Comparison of ENCODE assay signal across 10 cellular contexts in the genomic region with DNA sequence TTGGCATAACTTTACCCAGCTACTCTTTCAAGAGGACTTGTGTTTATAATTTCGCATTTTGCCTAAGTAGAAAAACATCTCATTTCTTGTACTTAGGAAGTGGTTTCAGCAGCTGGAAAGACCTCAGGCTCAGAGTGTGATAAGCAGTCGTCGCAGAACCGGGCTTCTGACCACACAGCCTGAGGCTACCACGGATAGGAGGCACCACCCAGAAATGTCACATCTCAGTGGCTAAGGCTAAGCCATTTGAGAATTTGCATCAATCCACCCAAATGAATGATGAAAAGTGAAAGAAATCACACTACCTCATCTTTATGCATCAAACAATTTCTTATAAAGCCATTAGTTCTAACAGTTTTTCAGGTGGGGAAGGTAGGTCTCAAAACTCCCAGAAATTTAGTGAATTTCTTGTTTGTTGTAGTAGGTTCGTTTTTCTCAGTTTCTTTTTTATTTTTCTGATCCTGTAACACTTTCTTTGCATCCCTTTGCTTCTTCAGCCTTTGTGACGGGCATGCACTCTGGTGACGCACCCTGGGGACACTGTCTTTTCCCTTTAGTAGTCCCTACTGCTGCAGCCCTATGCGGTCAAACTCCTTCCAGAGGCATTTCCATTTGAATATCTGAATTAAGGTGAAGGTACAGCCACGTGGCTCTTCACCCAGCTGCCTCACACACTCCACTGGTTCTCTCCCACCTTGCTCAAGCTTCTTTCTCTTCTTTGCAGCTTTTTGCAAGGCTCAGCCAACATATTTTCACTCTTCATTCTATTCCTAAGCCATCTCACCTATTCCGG.
DNase-seq lines count a peak whose midpoint lies in the region; ATAC-seq, FAIRE-seq and TF ChIP-seq lines count a peak whose summit lies in the region.
"Had no signal": no experiment of that assay in that cellular context is flagged by ENCODE, and none has a peak within 500 bp of the region (broad histone marks: within the 10 kb centered on the region; RNA-seq: fewer than 3 reads in every experiment).

No MANE protein-coding gene starts in this region.

- H3K36me3 ChIP-seq in IMR-90 (ENCODE audit: control insufficient read depth, insufficient read depth, low read length) = no peaks in the 10 kb centered on the region
- no peaks in the 10 kb centered on the region for H3K36me3 ChIP-seq in small intestine (ENCODE audit: control insufficient read depth in 2 of 2, insufficient read depth in 2 of 2, low read length in 2 of 2)
- H3K36me3 ChIP-seq: thoracic aorta had no signal

- peak overlapping the region; percentile 48 for H3K27ac Mint-ChIP-seq in activated T-helper 2 cell treated with anti-CD3 and anti-CD28 coated beads, Interferon-gamma antibody, Interleukin-2, Interleukin-4, amounts not matched to agents 10 μg/mL and 5 μg/mL and 100 μg/mL, durations not matched to agents 14 hours and 24 hours and 36 hours

- no peak overlapping the region for H2BK15ac ChIP-seq in IMR-90 (ENCODE audit: low read depth, low read length)

- H2BK5ac ChIP-seq in IMR-90 (ENCODE audit: low read depth, low read length, poor library complexity, severe bottlenecking) = no peak overlapping the region

- POLR2A ChIA-PET in IMR-90 (lab: Charles Lee; ENCODE audit: unreplicated experiment) = no interaction called here

- H2BK20ac ChIP-seq in IMR-90 (ENCODE audit: low read depth, low read length) = no peak overlapping the region

- H3K4me2 ChIP-seq in IMR-90 (ENCODE audit: low read depth, low read length) = peak overlapping the region; percentile 21; the same call in 1 of the 2 replicates

- H3K9me3 Mint-ChIP-seq in activated T-helper 2 cell treated with anti-CD3 and anti-CD28 coated beads, Interferon-gamma antibody, Interleukin-2, Interleukin-4, amounts not matched to agents 10 μg/mL and 5 μg/mL and 100 μg/mL, durations not matched to agents 14 hours and 24 hours and 36 hours = no peaks in the 10 kb centered on the region

- peaks cover 75% of the 10 kb centered on the region for H3K4me1 Mint-ChIP-seq in activated T-helper 2 cell treated with anti-CD3 and anti-CD28 coated beads, Interferon-gamma antibody, Interleukin-2, Interleukin-4, amounts not matched to agents 10 μg/mL and 5 μg/mL and 100 μg/mL, durations not matched to agents 14 hours and 24 hours and 36 hours (ENCODE audit: low read depth)

- peak overlapping the region; percentile 50 for H3K4me3 Mint-ChIP-seq in activated T-helper 2 cell treated with anti-CD3 and anti-CD28 coated beads, Interferon-gamma antibody, Interleukin-2, Interleukin-4, amounts not matched to agents 10 μg/mL and 5 μg/mL and 100 μg/mL, durations not matched to agents 14 hours and 24 hours and 36 hours (ENCODE audit: low read depth)

- H3K9me3 ChIP-seq in IMR-90 (ENCODE audit: control insufficient read depth, insufficient read depth, low read length) (no peaks in the 10 kb centered on the region), small intestine (ENCODE audit: control insufficient read depth, low read depth) (no peaks in the 10 kb centered on the region)
- H3K9me3 ChIP-seq: thoracic aorta had no signal

- peaks cover 23% of the 10 kb centered on the region for H3K27me3 ChIP-seq in IMR-90 (ENCODE audit: control insufficient read depth, insufficient read depth, low read length)
- H3K27me3 ChIP-seq in small intestine (ENCODE audit: control insufficient read depth in 2 of 2, insufficient read depth in 2 of 2, low read length in 2 of 2) = no peaks in the 10 kb centered on the region

- WGBS in IMR-90 (ENCODE audit: extremely low coverage in 2 of 2, insufficient read length in 1 of 2), 2 experiments = 55% methylated on average over 2 of the region's 11 CpGs; no CpG with 5 or more reads in 1 of the 2 experiments
- 46 to 55% (median 50%) methylated on average over 11 of the region's 11 CpGs for WGBS in small intestine, 3 donors

- no peak overlapping the region for H3K27ac ChIP-seq in IMR-90 (ENCODE audit: insufficient read depth, low read length)
- H3K27ac ChIP-seq in small intestine (ENCODE audit: low read depth in 1 of 2, low read length in 1 of 2) = peak overlapping the region in 1 of 2 donors; percentile 55
- H3K27ac ChIP-seq: thoracic aorta had no signal

- intact Hi-C loops in IMR-90 (cut with micrococcal nuclease) = no loop called here
- intact Hi-C loops in activated T-helper 2 cell treated with anti-CD3 and anti-CD28 coated beads, Interferon-gamma antibody, Interleukin-2, Interleukin-4, amounts not matched to agents 10 μg/mL and 5 μg/mL and 100 μg/mL, durations not matched to agents 14 hours and 24 hours and 36 hours (cut with micrococcal nuclease) = loop anchor here (1.0 kb wide), 1 partner anchor 8 kb away; no protein-coding TSS in a partner anchor

- H3K14ac ChIP-seq in IMR-90 (replicated peaks; ENCODE audit: low read depth, low read length) = no peak overlapping the region

- H4K8ac ChIP-seq in IMR-90 (ENCODE audit: low read depth in 2 of 2, low read length in 2 of 2) = no peak overlapping the region

- H3K36me3 Mint-ChIP-seq in activated T-helper 2 cell treated with anti-CD3 and anti-CD28 coated beads, Interferon-gamma antibody, Interleukin-2, Interleukin-4, amounts not matched to agents 10 μg/mL and 5 μg/mL and 100 μg/mL, durations not matched to agents 14 hours and 24 hours and 36 hours (ENCODE audit: low read depth) = no peaks in the 10 kb centered on the region

- H3K23ac ChIP-seq in IMR-90 (ENCODE audit: low read depth, low read length) = no peak overlapping the region

- dilution Hi-C loops in IMR-90 (cut with HindIII; ENCODE audit: low sequenced_read_pairs, unreplicated experiment) = no loop called here

- ATAC-seq in GM18499 (IDR thresholded peaks at IDR 0.05; ENCODE audit: insufficient read depth, unreplicated experiment) = peak; percentile 67
- ATAC-seq in GM21529 (IDR thresholded peaks at IDR 0.05; ENCODE audit: unreplicated experiment) = peak; percentile 64
- ATAC-seq in IMR-90 (ENCODE audit: low read depth) = peak; percentile 77

- H3K9ac ChIP-seq in IMR-90 (ENCODE audit: low read depth, low read length) = no peak overlapping the region

- CTCF ChIA-PET in IMR-90 (lab: Yijun Ruan, JAX) = no interaction called here

- no peak overlapping the region for H4K91ac ChIP-seq in IMR-90 (ENCODE audit: insufficient read depth, low read depth, low read length)

- H3K4ac ChIP-seq in IMR-90 (ENCODE audit: low read depth, low read length) = no peak overlapping the region

- H3K4me1 ChIP-seq in IMR-90 (ENCODE audit: control insufficient read depth, insufficient read depth, low read length) (no peaks in the 10 kb centered on the region), small intestine (ENCODE audit: control insufficient read depth in 2 of 2, insufficient read depth in 1 of 2, low read depth in 1 of 2, low read length in 1 of 2) (no peaks in the 10 kb centered on the region)

- H3K79me1 ChIP-seq in IMR-90 (ENCODE audit: low read depth in 1 of 2, low read length in 2 of 2) = no peaks in the 10 kb centered on the region

- H3K27me3 Mint-ChIP-seq in activated T-helper 2 cell treated with anti-CD3 and anti-CD28 coated beads, Interferon-gamma antibody, Interleukin-2, Interleukin-4, amounts not matched to agents 10 μg/mL and 5 μg/mL and 100 μg/mL, durations not matched to agents 14 hours and 24 hours and 36 hours (ENCODE audit: low read depth) = peaks cover 5% of the 10 kb centered on the region

- H4K20me1 ChIP-seq in IMR-90 (ENCODE audit: insufficient read depth, low read length) = no peaks in the 10 kb centered on the region

- no peak for TF ChIP-seq POLR2A in IMR-90 (IDR thresholded peaks at IDR 0.05; ENCODE audit: low read depth, low read length)

- no peak for TF ChIP-seq CTCF in IMR-90 (conservative IDR thresholded peaks at IDR 0.05; ENCODE audit: low read depth, low read length)

- no peak overlapping the region for H3K4me3 ChIP-seq in IMR-90 (ENCODE audit: insufficient read depth, low read depth, low read length)
- H3K4me3 ChIP-seq in small intestine (ENCODE audit: low read depth in 1 of 2, low read length in 2 of 2) = no peak overlapping the region
- H3K4me3 ChIP-seq: thoracic aorta had no signal

- no peak overlapping the region for H2AK5ac ChIP-seq in IMR-90 (ENCODE audit: low read depth, low read length)

- in situ Hi-C loops in IMR-90 (cut with MboI; ENCODE audit: low sequenced_read_pairs) = no loop called here

- H3K18ac ChIP-seq in IMR-90 (ENCODE audit: low read depth, low read length) = no peak overlapping the region

- no peak overlapping the region for H2AK9ac ChIP-seq in IMR-90 (replicated peaks; ENCODE audit: low read depth, low read length, poor library complexity)

- TF ChIP-seq RAD21 in IMR-90 (IDR thresholded peaks at IDR 0.05; ENCODE audit: low read length) = no peak

- BruUV-seq in IMR-90 (replicated peaks; lab: Mats Ljungman, UMichigan) = no TSS peak

- no peaks in the 10 kb centered on the region for H3K9me1 ChIP-seq in IMR-90 (ENCODE audit: insufficient read depth, low read length)

- no peak overlapping the region for H4K5ac ChIP-seq in IMR-90 (ENCODE audit: low read depth, low read length)

- no peak overlapping the region for H2AFZ ChIP-seq in IMR-90 (replicated peaks; ENCODE audit: low read length, poor library complexity)

- DNase-seq in IMR-90 (peak; percentile 15), small intestine (peak; percentile 55), DMS 273 (lab: John Stamatoyannopoulos, UW; ENCODE audit: unreplicated experiment) (no peak), HuH-7 (ENCODE audit: low spot score) (no peak), HuH-7.5 (ENCODE audit: low spot score) (no peak)
- peak; percentile 65 for DNase-seq in activated T-helper 2 cell treated with anti-CD3 and anti-CD28 coated beads, Interferon-gamma antibody, Interleukin-2, Interleukin-4, amounts not matched to agents 10 μg/mL and 5 μg/mL and 100 μg/mL, durations not matched to agents 14 hours and 24 hours and 36 hours (ENCODE audit: low spot score)

- no peak overlapping the region for H3K56ac ChIP-seq in IMR-90 (ENCODE audit: extremely low read depth, insufficient read depth, low read length)

- no peak for FAIRE-seq in small intestine (lab: Jason Lieb, UNC)
- FAIRE-seq: TTC549 had no signal

- no peak overlapping the region for H2BK120ac ChIP-seq in IMR-90 (ENCODE audit: low read depth, low read length)

TF ChIP-seq in IMR-90, 13 proteins besides CTCF, POLR2A, EP300 and RAD21:
- no peak for TF ChIP-seq FOS (IDR thresholded peaks at IDR 0.05; ENCODE audit: low read depth, low read length)
TF ChIP-seq in IMR-90: peak in this region for 0.

Comparison
In these comparisons a context has a peak if more than half of its experiments do, and no peak if none do; other contexts are left out.
1. DNase-seq: peak in IMR-90 (single experiment), activated T-helper 2 cell treated with anti-CD3 and anti-CD28 coated beads, Interferon-gamma antibody, Interleukin-2, Interleukin-4, amounts not matched to agents 10 μg/mL and 5 μg/mL and 100 μg/mL, durations not matched to agents 14 hours and 24 hours and 36 hours (single experiment) and small intestine (single experiment); none in DMS 273 (single experiment), HuH-7 (single experiment) and HuH-7.5 (single experiment).
2. Peak in every context shown above with its lines, with median percentiles within 50 percentile points of each other: ATAC-seq.